Comparison of ENCODE assay signal across 8 cellular contexts in the genomic region with DNA sequence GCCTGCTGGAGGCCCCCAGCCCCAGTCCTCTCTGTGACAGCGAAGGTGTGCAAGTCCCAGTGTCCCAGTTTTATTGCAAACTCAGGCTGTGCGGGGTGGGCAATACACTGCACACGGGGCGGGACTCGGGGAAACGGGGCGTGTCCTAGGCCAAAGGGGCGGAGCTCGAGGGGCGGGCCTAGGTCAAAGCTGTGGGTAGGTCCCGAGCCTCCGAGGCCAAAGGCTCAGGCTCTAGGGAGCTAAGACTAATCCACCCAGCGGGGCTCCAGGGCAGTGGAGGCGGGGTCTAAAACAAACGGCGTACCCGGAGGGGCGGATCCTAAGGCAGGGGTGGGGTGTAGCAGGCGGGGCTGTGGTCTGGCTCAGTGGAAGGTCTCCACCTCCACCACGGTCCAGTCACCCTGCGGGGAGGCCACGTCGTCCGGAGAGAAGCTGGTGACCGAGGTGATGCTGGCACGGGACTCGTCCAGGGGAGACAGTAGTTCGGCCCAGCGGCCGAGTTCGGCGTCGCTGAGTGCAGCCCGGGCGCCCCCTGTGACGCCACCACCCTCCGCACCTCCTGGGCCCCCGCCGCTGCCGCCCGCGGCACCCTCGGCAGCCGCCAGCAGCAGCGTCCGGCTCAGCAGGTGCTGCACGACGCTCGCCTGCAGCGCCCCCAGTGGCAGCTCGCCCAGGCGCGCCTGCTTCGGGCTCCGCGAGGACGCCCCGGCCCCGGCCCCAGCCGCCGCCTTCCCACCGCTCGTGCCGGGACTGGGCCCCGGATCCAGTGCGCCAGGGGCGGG. TPM values are rescaled to one million over a fixed set of nuclear protein-coding genes. Genes with fewer than 3 reads are reported as not detected.
A peak's percentile ranks its signal among the peaks of the same experiment; 100 is the strongest.
DNase-seq lines count a peak whose midpoint lies in the region; ATAC-seq, FAIRE-seq and TF ChIP-seq lines count a peak whose summit lies in the region.

No MANE protein-coding gene starts in this region.

- intact Hi-C loops in ovary (cut with DNase I) (no loop called here), thyroid gland (cut with DNase I) (no loop called here)

- no peak overlapping the region for H3K4me3 ChIP-seq in SK-N-SH (ENCODE audit: low read depth in 2 of 2, low read length in 1 of 2)
- H3K4me3 ChIP-seq in gastroesophageal sphincter = peak overlapping the region; percentile 25 to 55
- peak overlapping the region; percentile 47 for H3K4me3 ChIP-seq in ovary
- peak overlapping the region in 1 of 3 donors; percentile 28 for H3K4me3 ChIP-seq in thyroid gland (replicated peaks in 1 of 3)

- H3K4me2 ChIP-seq in SK-N-SH = no peak overlapping the region

- H3K27ac ChIP-seq in SK-N-SH (ENCODE audit: low read depth in 2 of 2, low read length in 1 of 2) (no peak overlapping the region), gastroesophageal sphincter (peak overlapping the region in 3 of 4 donors; percentile 58 to 76 (median 70)), ovary (peak overlapping the region in 1 of 2 donors; percentile 76), thyroid gland (peak overlapping the region in 1 of 3 donors; percentile 49)

- H3K4me1 ChIP-seq in SK-N-SH (ENCODE audit: control insufficient read depth in 1 of 2, insufficient read depth in 2 of 2, low read depth in 1 of 2, low read length in 1 of 2) (peaks cover 0 to 26% of the 10 kb centered on the region in 2 experiments; a peak in 2 of 4 replicates), gastroesophageal sphincter (peaks cover 0 to 57% (median 19%) of the 10 kb centered on the region in 3 donors), ovary (ENCODE audit: insufficient read depth) (peaks cover 9% of the 10 kb centered on the region), thyroid gland (peaks cover 11 to 22% of the 10 kb centered on the region in 2 donors)

- H3K9me2 ChIP-seq in SK-N-SH = no peaks in the 10 kb centered on the region

- TF ChIP-seq POLR2A in gastroesophageal sphincter (IDR thresholded peaks at IDR 0.05) (no peak), ovary (IDR thresholded peaks at IDR 0.05) (no peak), thyroid gland (IDR thresholded peaks at IDR 0.05) (no peak)

- H3K9ac ChIP-seq in SK-N-SH = no peak overlapping the region

- CTCF ChIA-PET in SK-N-SH (lab: Yijun Ruan, JAX) = interaction anchor here (1.0 to 1.9 kb wide), 3 partner anchors 15 to 188 kb away, joined by 3 to 5 read pairs (median 3); a partner anchor contains a TSS

- TF ChIP-seq CTCF in SK-N-SH (IDR thresholded peaks at IDR 0.05) (no peak), gastroesophageal sphincter (IDR thresholded peaks at IDR 0.05) (peak in 3 of 4 experiments; percentile 81 to 88 (median 85)), ovary (IDR thresholded peaks at IDR 0.05) (peak; percentile 75 to 93 (median 91)), thyroid gland (IDR thresholded peaks at IDR 0.05) (peak in 5 of 6 experiments; percentile 57 to 94 (median 86))

- peaks cover 14% of the 10 kb centered on the region for H3F3A ChIP-seq in SK-N-SH (replicated peaks; ENCODE audit: insufficient read depth)

- H2AFZ ChIP-seq in SK-N-SH (ENCODE audit: low read depth) = no peak overlapping the region

- POLR2A ChIA-PET in SK-N-SH (lab: Yijun Ruan, JAX) = interaction anchor here (1.9 kb wide), 1 partner anchor 52 kb away, joined by 8 read pairs; a partner anchor contains a TSS

- no peaks in the 10 kb centered on the region for H4K20me1 ChIP-seq in SK-N-SH (ENCODE audit: insufficient read depth)

- no peaks in the 10 kb centered on the region for H3K79me2 ChIP-seq in SK-N-SH (ENCODE audit: insufficient read depth)

- peak; percentile 38 for FAIRE-seq in RCC 7860 (lab: Jason Lieb, UNC)

- no peaks in the 10 kb centered on the region for H3K36me3 ChIP-seq in SK-N-SH (replicated peaks in 1 of 2; ENCODE audit: control insufficient read depth in 1 of 2, insufficient read depth in 2 of 2, low read length in 1 of 2)
- peaks cover 0 to 2% of the 10 kb centered on the region in 2 donors for H3K36me3 ChIP-seq in gastroesophageal sphincter
- H3K36me3 ChIP-seq in ovary = no peaks in the 10 kb centered on the region
- H3K36me3 ChIP-seq in thyroid gland = no peaks in the 10 kb centered on the region

- H3K27me3 ChIP-seq in SK-N-SH (ENCODE audit: insufficient read depth) (no peaks in the 10 kb centered on the region), gastroesophageal sphincter (peaks cover 71% of the 10 kb centered on the region), ovary (no peaks in the 10 kb centered on the region), thyroid gland (no peaks in the 10 kb centered on the region)

- TF ChIP-seq EP300 in SK-N-SH (IDR thresholded peaks at IDR 0.05; ENCODE audit: borderline replicate concordance in 1 of 2, low read depth in 1 of 2, low read length in 1 of 2) = no peak
- TF ChIP-seq EP300 in gastroesophageal sphincter (IDR thresholded peaks at IDR 0.05) = no peak
- no peak for TF ChIP-seq EP300 in ovary (IDR thresholded peaks at IDR 0.05)

- peak; percentile 61 for DNase-seq in SK-N-SH
- peak; percentile 61 for DNase-seq in RCC 7860 (ENCODE audit: low spot score)
- peak; percentile 80 for DNase-seq in activated effector memory CD4-positive, alpha-beta T cell treated with Interleukin-2 at 50 U/mL for 16 hours
- peak; percentile 78 to 89 (median 83) for DNase-seq in ovary
- DNase-seq in thyroid gland = peak; percentile 79 to 82

- H3K9me3 ChIP-seq in SK-N-SH (no peaks in the 10 kb centered on the region), gastroesophageal sphincter (no peaks in the 10 kb centered on the region), ovary (no peaks in the 10 kb centered on the region), thyroid gland (no peaks in the 10 kb centered on the region)

- ATAC-seq in SK-N-SH treated with all-trans-retinoic acid at 6 μM for 48 hours (no peak), HG03064 (IDR thresholded peaks at IDR 0.05; ENCODE audit: low read depth, unreplicated experiment) (peak; percentile 36), gastroesophageal sphincter (peak; percentile 77)

- whole genome bisulfite sequencing in SK-N-SH (ENCODE audit: low lambda C conversion rate) = 93% methylated on average over 42 of the region's 67 CpGs
- no CpG with 5 or more reads among the region's 67 CpGs for WGBS in gastroesophageal sphincter (ENCODE audit: low coverage in 1 of 2), 2 donors
- 1 to 8% (median 4%) methylated on average over 14 to 67 of the region's 67 CpGs for WGBS in ovary, 3 donors
- WGBS in thyroid gland, 2 donors = 6 to 12% methylated on average over 23 to 27 of the region's 67 CpGs

- no peak for TF ChIP-seq RAD21 in SK-N-SH (IDR thresholded peaks at IDR 0.05; ENCODE audit: low read length)

TF ChIP-seq in SK-N-SH, 30 proteins besides CTCF, POLR2A, EP300 and RAD21 (continues in another document):
- TF ChIP-seq TCF12 (IDR thresholded peaks at IDR 0.05) = no peak

RNA-seq across cellular contexts. Expression of a gene that starts 5.3 kb away (rescaled TPM):
- polyA plus RNA-seq in SK-N-SH (2012; rRNA removed) (0.10 and 0.18 TPM in 2 replicates), ovary (under 1 TPM; 0.05 to 0.27 TPM)
- polyA plus RNA-seq in SK-N-SH (2012; cell fraction: cytosol; rRNA removed) = 0.23 and 0.29 TPM in 2 replicates
- 1.1 and 1.5 TPM in 2 replicates for polyA plus RNA-seq in SK-N-SH (2012; cell fraction: nucleus; rRNA removed)
- total RNA-seq in gastroesophageal sphincter (not detected), ovary (1 to 10 TPM in 3 of 7 donors, under 1 TPM in 4; 0.45 to 2.2 (median 0.95) TPM), thyroid gland (under 1 TPM; 0.13 to 0.45 (median 0.20) TPM)

RNA-seq across cellular contexts. Expression of a gene that starts 19.4 kb away (rescaled TPM):
- polyA plus RNA-seq in SK-N-SH (2012; rRNA removed) (0.02 and 0.23 TPM in 2 replicates), ovary (under 1 TPM; 0.13 to 0.97 TPM)
- 0.03 and 0.16 TPM in 2 replicates for polyA plus RNA-seq in SK-N-SH (2012; cell fraction: cytosol; rRNA removed)
- polyA plus RNA-seq in SK-N-SH (2012; cell fraction: nucleus; rRNA removed) = 0.08 and 0.15 TPM in 2 replicates
- total RNA-seq in gastroesophageal sphincter (under 1 TPM; 0.13 to 0.32 (median 0.29) TPM), ovary (1 to 10 TPM in 1 of 7 donors, under 1 TPM in 4, not detected in 2; 0.10 to 2.1 (median 0.72) TPM), thyroid gland (1 to 10 TPM; 1.4 to 3.3 (median 2.3) TPM)

RNA-seq across cellular contexts. Expression of a gene that starts 34.8 kb away (rescaled TPM):
- polyA plus RNA-seq in SK-N-SH (2012; rRNA removed) (13.0 and 13.6 TPM in 2 replicates), ovary (10 to 100 TPM in 1 of 2 donors, 1 to 10 TPM in 1; 6.3 to 32.2 TPM)
- 6.2 and 9.7 TPM in 2 replicates for polyA plus RNA-seq in SK-N-SH (2012; cell fraction: cytosol; rRNA removed)
- polyA plus RNA-seq in SK-N-SH (2012; cell fraction: nucleus; rRNA removed) = 49.6 and 65.3 TPM in 2 replicates
- total RNA-seq in gastroesophageal sphincter (10 to 100 TPM; 13.9 to 23.4 (median 17.9) TPM), ovary (10 to 100 TPM in 5 of 7 donors, 1 to 10 TPM in 2; 9.2 to 35.5 (median 26.3) TPM), thyroid gland (10 to 100 TPM in 3 of 4 donors, 1 to 10 TPM in 1; 9.1 to 18.6 (median 14.9) TPM)

RNA-seq across cellular contexts. Expression of a gene that starts 38.8 kb away (rescaled TPM):
- 8.5 and 9.7 TPM in 2 replicates for polyA plus RNA-seq in SK-N-SH (2012; rRNA removed)
- polyA plus RNA-seq in SK-N-SH (2012; cell fraction: cytosol; rRNA removed) = 4.9 and 8.5 TPM in 2 replicates
- 16.4 and 17.9 TPM in 2 replicates for polyA plus RNA-seq in SK-N-SH (2012; cell fraction: nucleus; rRNA removed)
- total RNA-seq in gastroesophageal sphincter = 10 to 100 TPM; 17.3 to 46.3 (median 22.2) TPM
- total RNA-seq in ovary = 10 to 100 TPM in 5 of 7 donors, 1 to 10 TPM in 2; 5.1 to 15.9 (median 13.1) TPM
- polyA plus RNA-seq in ovary = 10 to 100 TPM in 1 of 2 donors, 1 to 10 TPM in 1; 7.2 to 10.9 TPM
- total RNA-seq in thyroid gland = 10 to 100 TPM in 3 of 4 donors, 1 to 10 TPM in 1; 9.8 to 29.3 (median 21.8) TPM

RNA-seq across cellular contexts. Expression of a gene that starts 45.8 kb away (rescaled TPM):
- polyA plus RNA-seq in SK-N-SH (2012; rRNA removed) = 0.78 and 0.87 TPM in 2 replicates
- 0.71 and 0.79 TPM in 2 replicates for polyA plus RNA-seq in SK-N-SH (2012; cell fraction: cytosol; rRNA removed)
- 2.3 and 5.0 TPM in 2 replicates for polyA plus RNA-seq in SK-N-SH (2012; cell fraction: nucleus; rRNA removed)
- total RNA-seq in gastroesophageal sphincter = 1 to 10 TPM; 2.8 to 8.5 (median 5.4) TPM
- total RNA-seq in ovary = 1 to 10 TPM in 2 of 7 donors, not detected in 5; 1.0 to 6.9 TPM
- polyA plus RNA-seq in ovary = under 1 TPM in 1 of 2 donors, not detected in 1; 0.18 TPM
- not detected for total RNA-seq in thyroid gland

Comparison
In these comparisons a context has a peak if more than half of its experiments do, and no peak if none do; other contexts are left out.
1. H3K27ac ChIP-seq: peak in gastroesophageal sphincter (3 of 4); none in SK-N-SH (0 of 2).
2. H3K4me3 ChIP-seq: peak in gastroesophageal sphincter (2 of 2) and ovary (single experiment); none in SK-N-SH (0 of 2).
3. Peak in every context shown above with its lines, with median percentiles within 50 percentile points of each other: DNase-seq.